Comparison of ENCODE assay signal across 10 cellular contexts in the genomic region with DNA sequence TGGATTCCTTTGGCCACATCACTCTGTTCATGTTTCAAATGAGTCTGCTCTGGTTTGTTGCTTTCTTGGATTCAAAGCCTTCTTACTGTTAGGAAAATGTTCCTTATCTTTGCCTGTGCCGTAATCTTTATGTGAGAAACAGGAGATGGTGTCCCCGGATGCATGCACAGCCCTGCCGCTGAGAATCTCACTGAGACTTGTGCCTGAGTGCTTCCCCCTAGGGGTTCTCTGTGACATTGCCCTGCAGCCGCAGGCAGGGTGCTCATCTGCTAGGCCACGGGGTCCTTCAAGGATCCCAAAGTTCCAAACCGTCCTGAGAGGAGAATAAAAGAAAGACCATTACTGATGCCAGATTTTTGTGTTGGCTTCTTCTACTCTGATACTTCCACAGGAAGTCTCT.
DNase-seq lines count a peak whose midpoint lies in the region; ATAC-seq and TF ChIP-seq lines count a peak whose summit lies in the region.
"Had no signal": no experiment of that assay in that cellular context is flagged by ENCODE, and none has a peak within 500 bp of the region (broad histone marks: within the 10 kb centered on the region; RNA-seq: fewer than 3 reads in every experiment).

No MANE protein-coding gene starts in this region.

- intact Hi-C loops in activated B cell treated with CpG ODN at 0.5 μM for 24 hours (cut with micrococcal nuclease), result no loop called here
- intact Hi-C loops in naive thymus-derived CD4-positive, alpha-beta T cell (cut with micrococcal nuclease), result no loop called here

- peaks cover 0 to 16% of the 10 kb centered on the region in 2 donors for H3K4me1 ChIP-seq in naive thymus-derived CD4-positive, alpha-beta T cell (ENCODE audit: control insufficient read depth in 2 of 2, insufficient read depth in 2 of 2, low read length in 2 of 2)

- H3K27ac Mint-ChIP-seq in HFFc6 (no peak overlapping the region), activated B cell treated with CpG ODN at 0.5 μM for 24 hours (no peak overlapping the region)
- H3K27ac Mint-ChIP-seq in naive thymus-derived CD4-positive, alpha-beta T cell, result peak overlapping the region in 1 of 9 donors; percentile 6
- H3K27ac Mint-ChIP-seq: brain had no signal

- no peaks in the 10 kb centered on the region for H3K36me3 ChIP-seq in naive thymus-derived CD4-positive, alpha-beta T cell (ENCODE audit: control insufficient read depth in 2 of 3, insufficient read depth in 3 of 3, low read length in 3 of 3)
- H3K36me3 ChIP-seq: BLaER1 had no signal

- H3K4me3 ChIP-seq in naive thymus-derived CD4-positive, alpha-beta T cell (ENCODE audit: low read length), result no peak overlapping the region
- H3K4me3 ChIP-seq: BLaER1 had no signal

- H3K36me3 Mint-ChIP-seq in HFFc6 (ENCODE audit: low read depth) (no peaks in the 10 kb centered on the region), activated B cell treated with CpG ODN at 0.5 μM for 24 hours (ENCODE audit: low read depth) (no peaks in the 10 kb centered on the region)
- no peaks in the 10 kb centered on the region for H3K36me3 Mint-ChIP-seq in naive thymus-derived CD4-positive, alpha-beta T cell
- H3K36me3 Mint-ChIP-seq: brain had no signal

- no peaks in the 10 kb centered on the region for H3K9me3 ChIP-seq in naive thymus-derived CD4-positive, alpha-beta T cell (ENCODE audit: control insufficient read depth in 2 of 3, low read length in 3 of 3)

- H3K9me3 Mint-ChIP-seq in HFFc6 (no peaks in the 10 kb centered on the region), activated B cell treated with CpG ODN at 0.5 μM for 24 hours (no peaks in the 10 kb centered on the region)
- peaks cover 0 to 3% (median 0%) of the 10 kb centered on the region in 11 donors for H3K9me3 Mint-ChIP-seq in naive thymus-derived CD4-positive, alpha-beta T cell
- H3K9me3 Mint-ChIP-seq: brain had no signal

- H3K27me3 Mint-ChIP-seq in HFFc6 (ENCODE audit: insufficient read depth), result peaks cover 21% of the 10 kb centered on the region
- H3K27me3 Mint-ChIP-seq in activated B cell treated with CpG ODN at 0.5 μM for 24 hours, result no peaks in the 10 kb centered on the region
- H3K27me3 Mint-ChIP-seq in naive thymus-derived CD4-positive, alpha-beta T cell, result no peaks in the 10 kb centered on the region

- peak; percentile 17 for DNase-seq in NCI-H82 (lab: John Stamatoyannopoulos, UW)
- DNase-seq in NCI-H82 treated with DMSO at 0.1 percent for 48 hours (lab: John Stamatoyannopoulos, UW; ENCODE audit: unreplicated experiment), result no peak
- DNase-seq in HFFc6, result no peak
- DNase-seq in activated B cell treated with CpG ODN at 0.5 μM for 24 hours, result peak; percentile 30
- DNase-seq in naive thymus-derived CD4-positive, alpha-beta T cell, result peak in 3 of 9 donors; percentile 19 to 22 (median 22)
- no peak for DNase-seq in ureter (ENCODE audit: low spot score)
- DNase-seq in midbrain (lab: John Stamatoyannopoulos, UW), result no peak
- DNase-seq in activated T-cell treated with anti-CD3 and anti-CD28 coated beads for 4 hours, result no peak

- POLR2A ChIA-PET in activated B cell treated with CpG ODN at 0.5 μM for 24 hours (lab: Charles Lee), result no interaction called here
- POLR2A ChIA-PET in naive thymus-derived CD4-positive, alpha-beta T cell (lab: Charles Lee), result no interaction called here

- no peak for ATAC-seq in activated B cell treated with CpG ODN at 0.5 μM for 24 hours (ENCODE audit: low read depth)
- peak; percentile 82 for ATAC-seq in naive thymus-derived CD4-positive, alpha-beta T cell

- no peaks in the 10 kb centered on the region; the same call in 1 of the 2 replicates for H3K4me1 Mint-ChIP-seq in HFFc6 (ENCODE audit: low read depth)
- H3K4me1 Mint-ChIP-seq in activated B cell treated with CpG ODN at 0.5 μM for 24 hours, result peaks cover 59% of the 10 kb centered on the region
- peaks cover 10 to 36% (median 24%) of the 10 kb centered on the region in 7 donors for H3K4me1 Mint-ChIP-seq in naive thymus-derived CD4-positive, alpha-beta T cell
- H3K4me1 Mint-ChIP-seq: brain had no signal

- TF ChIP-seq CTCF in HFFc6 (IDR thresholded peaks at IDR 0.05), result peak; percentile 68
- TF ChIP-seq CTCF in activated B cell treated with CpG ODN at 0.5 μM for 24 hours (IDR thresholded peaks at IDR 0.05), result no peak

- CTCF ChIA-PET in activated B cell treated with CpG ODN at 0.5 μM for 24 hours (lab: Charles Lee), result no interaction called here
- CTCF ChIA-PET in naive thymus-derived CD4-positive, alpha-beta T cell (lab: Charles Lee), result no interaction called here

- H3K27ac ChIP-seq in naive thymus-derived CD4-positive, alpha-beta T cell (ENCODE audit: low read depth, low read length), result no peak overlapping the region
- H3K27ac ChIP-seq: BLaER1 had no signal

- H3K27me3 ChIP-seq in naive thymus-derived CD4-positive, alpha-beta T cell (ENCODE audit: control insufficient read depth in 2 of 2, insufficient read depth in 2 of 2, low read length in 2 of 2), result no peaks in the 10 kb centered on the region
- H3K27me3 ChIP-seq: BLaER1 had no signal

- H3K4me3 Mint-ChIP-seq in HFFc6 (no peak overlapping the region), activated B cell treated with CpG ODN at 0.5 μM for 24 hours (no peak overlapping the region)
- H3K4me3 Mint-ChIP-seq in naive thymus-derived CD4-positive, alpha-beta T cell, result no peak overlapping the region
- H3K4me3 Mint-ChIP-seq: brain had no signal

Comparison
In these comparisons a context has a peak if more than half of its experiments do, and no peak if none do; other contexts are left out.
1. DNase-seq: peak in NCI-H82 (single experiment) and activated B cell treated with CpG ODN at 0.5 μM for 24 hours (single experiment); none in NCI-H82 treated with DMSO at 0.1 percent for 48 hours (single experiment), HFFc6 (single experiment), ureter (single experiment), midbrain (single experiment) and activated T-cell treated with anti-CD3 and anti-CD28 coated beads for 4 hours (single experiment).